Comparison of ENCODE assay signal across 1 cellular context in the genomic region with DNA sequence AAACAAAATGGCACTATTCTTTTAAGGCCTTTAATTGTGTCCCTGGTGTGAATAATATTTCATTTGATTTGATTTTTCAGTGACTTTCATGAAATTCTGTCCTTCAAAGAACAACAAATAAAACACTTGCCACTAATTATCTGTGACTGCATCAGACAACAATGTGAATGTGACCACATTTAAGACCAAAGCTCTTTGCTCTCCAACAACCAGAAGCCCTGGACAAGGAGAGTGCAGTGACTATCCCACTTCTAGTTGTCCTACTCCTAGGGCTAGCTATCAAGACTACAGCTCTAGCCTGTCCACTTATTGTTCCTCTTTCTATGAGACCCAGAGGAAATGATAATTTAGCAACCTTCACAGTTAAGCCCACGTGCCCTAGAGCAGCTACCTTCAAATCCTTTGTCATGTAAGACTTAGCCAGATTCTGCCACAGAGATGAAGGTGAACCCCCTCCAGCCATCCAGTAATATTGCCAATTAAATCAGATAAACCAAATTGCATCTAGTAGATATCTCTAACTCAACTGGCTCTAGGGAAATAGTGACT.
TF ChIP-seq lines count a peak whose summit lies in the region.

No MANE protein-coding gene starts in this region.

TF ChIP-seq in GM23338, 12 proteins besides CTCF, POLR2A, EP300 and RAD21 (continued from another document):
- TF ChIP-seq ZNF462 (CRISPR knock-in tag; IDR thresholded peaks at IDR 0.05), result no peak
- TF ChIP-seq ETS1 (IDR thresholded peaks at IDR 0.05), result no peak
- TF ChIP-seq NANOG (IDR thresholded peaks at IDR 0.05; ENCODE audit: borderline replicate concordance), result no peak
- no peak for TF ChIP-seq EZH2 (IDR thresholded peaks at IDR 0.05; ENCODE audit: low read depth, unreplicated experiment)
- no peak for TF ChIP-seq POLR2AphosphoS5 (IDR thresholded peaks at IDR 0.05; ENCODE audit: low read depth)
- no peak for TF ChIP-seq JUNB (IDR thresholded peaks at IDR 0.05; ENCODE audit: unreplicated experiment)
- no peak for TF ChIP-seq ZNF331 (CRISPR knock-in tag; IDR thresholded peaks at IDR 0.05; ENCODE audit: low read depth)
